ENCODE assay signal across 17 cellular contexts in the genomic region with DNA sequence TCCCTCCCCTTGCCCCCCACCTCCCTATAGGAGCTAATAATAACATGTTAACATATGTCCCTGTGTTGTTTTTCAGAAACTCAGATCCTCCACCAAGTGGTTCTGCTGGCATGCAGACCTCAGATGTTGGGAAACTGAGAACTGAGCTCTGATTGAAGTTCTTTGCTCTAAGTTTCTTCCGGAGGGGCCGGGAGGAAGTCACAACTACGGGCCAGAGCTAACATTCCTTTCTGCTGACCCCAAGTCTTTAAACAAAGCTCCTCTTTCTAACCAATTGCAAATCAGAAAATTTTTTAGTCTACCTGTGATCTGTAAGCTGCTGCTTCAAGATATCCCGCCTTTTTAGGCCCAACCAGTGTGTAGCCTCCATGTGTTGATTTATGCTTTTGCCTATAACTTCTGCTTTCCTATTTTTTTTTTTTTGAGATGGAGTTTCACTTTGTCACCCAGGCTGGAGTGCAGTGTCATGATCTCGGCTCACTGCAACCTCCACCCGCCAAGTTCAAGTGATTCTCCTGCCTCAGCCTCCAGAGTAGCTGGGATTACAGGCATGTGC.
"Had no signal": no experiment of that assay in that cellular context is flagged by ENCODE, and none has a peak within 500 bp of the region (broad histone marks: within the 10 kb centered on the region; RNA-seq: fewer than 3 reads in every experiment).

No MANE protein-coding gene starts in this region.

- H3K27ac ChIP-seq: colonic mucosa, esophagus muscularis mucosa, right atrium auricular region, skin epidermis, transverse colon had no signal

- H3K9me3 ChIP-seq: colonic mucosa, esophagus muscularis mucosa, right atrium auricular region, transverse colon had no signal

- DNase-seq: activated CD4-positive, alpha-beta T cell treated with anti-CD3 and anti-CD28 coated beads for 1 hour; activated CD4-positive, alpha-beta T cell treated with anti-CD3 and anti-CD28 coated beads, Interleukin-2, amount 50 U/mL, for 4 hours; activated naive CD4-positive, alpha-beta T cell treated with Interleukin-2 at 50 U/mL for 16 hours; activated naive CD8-positive, alpha-beta T cell treated with anti-CD3 and anti-CD28 coated beads, Interleukin-2, amount 50 U/mL, for 24 hours; colonic mucosa; mesendoderm; nephron progenitor cell; stimulated activated CD4-positive, alpha-beta T cell treated with anti-CD3 and anti-CD28 coated beads, Interleukin-4, amount 100 ng/mL, for 24 hours; stimulated activated naive CD4-positive, alpha-beta T cell; T-cell; T-helper 9 cell; transverse colon had no signal

- H3K9me3 Mint-ChIP-seq: activated naive CD8-positive, alpha-beta T cell treated with anti-CD3 and anti-CD28 coated beads, Interleukin-2, amount 50 U/mL, for 24 hours; activated T-helper 17 cell treated with anti-CD3 and anti-CD28 coated beads, Interleukin-2, amount 50 U/mL, for 72 hours; T-cell had no signal

- H3K4me3 Mint-ChIP-seq: activated naive CD8-positive, alpha-beta T cell treated with anti-CD3 and anti-CD28 coated beads, Interleukin-2, amount 50 U/mL, for 24 hours; activated T-helper 17 cell treated with anti-CD3 and anti-CD28 coated beads, Interleukin-2, amount 50 U/mL, for 72 hours; nephron progenitor cell; T-cell had no signal

- H3K27me3 ChIP-seq: colonic mucosa, esophagus muscularis mucosa, right atrium auricular region, transverse colon had no signal

- H3K4me1 Mint-ChIP-seq: activated naive CD8-positive, alpha-beta T cell treated with anti-CD3 and anti-CD28 coated beads, Interleukin-2, amount 50 U/mL, for 24 hours; activated T-helper 17 cell treated with anti-CD3 and anti-CD28 coated beads, Interleukin-2, amount 50 U/mL, for 72 hours; T-cell had no signal

- H3K27ac Mint-ChIP-seq: activated naive CD8-positive, alpha-beta T cell treated with anti-CD3 and anti-CD28 coated beads, Interleukin-2, amount 50 U/mL, for 24 hours; activated T-helper 17 cell treated with anti-CD3 and anti-CD28 coated beads, Interleukin-2, amount 50 U/mL, for 72 hours; nephron progenitor cell; progenitor cell of endocrine pancreas; T-cell had no signal

- H3K4me3 ChIP-seq: colonic mucosa, esophagus muscularis mucosa, right atrium auricular region, skin epidermis, transverse colon had no signal

- H3K27me3 Mint-ChIP-seq: activated naive CD8-positive, alpha-beta T cell treated with anti-CD3 and anti-CD28 coated beads, Interleukin-2, amount 50 U/mL, for 24 hours; activated T-helper 17 cell treated with anti-CD3 and anti-CD28 coated beads, Interleukin-2, amount 50 U/mL, for 72 hours; progenitor cell of endocrine pancreas had no signal

- H3K36me3 Mint-ChIP-seq: T-cell had no signal

- H3K36me3 ChIP-seq: colonic mucosa, esophagus muscularis mucosa, right atrium auricular region, transverse colon had no signal

- H3K4me1 ChIP-seq: colonic mucosa, right atrium auricular region had no signal
